In genomic region chr7:101795461-101795860, GRCh38 we compare ENCODE assay signal across 23 cellular contexts. TPM values are rescaled to one million over a fixed set of nuclear protein-coding genes. Genes with fewer than 3 reads are reported as not detected.
DNase-seq lines count a peak whose midpoint lies in the region; ATAC-seq and TF ChIP-seq lines count a peak whose summit lies in the region.
"Had no signal": no experiment of that assay in that cellular context is flagged by ENCODE, and none has a peak within 500 bp of the region (broad histone marks: within the 10 kb centered on the region; RNA-seq: fewer than 3 reads in every experiment).

No MANE protein-coding gene starts in this region.

- H3K36me3 ChIP-seq in neuronal stem cell (replicated peaks in 1 of 2; ENCODE audit: control insufficient read depth in 2 of 2, insufficient read depth in 2 of 2, low read length in 2 of 2): no peaks in the 10 kb centered on the region
- H3K36me3 ChIP-seq: BE2C; BLaER1 treated with 17β-estradiol and CSF1 and Interleukin-3, amounts not matched to agents 10 nM and 100 nM had no signal

- no peak overlapping the region for H3K4me3 Mint-ChIP-seq in chondrocyte (ENCODE audit: unreplicated experiment)
- H3K4me3 Mint-ChIP-seq: CD14-positive monocyte; CD4-positive, alpha-beta T cell; CD8-positive, alpha-beta memory T cell; GM23338; H9 had no signal

- no peaks in the 10 kb centered on the region for H3K79me1 ChIP-seq in neuronal stem cell (ENCODE audit: low read depth, low read length)

- H4K8ac ChIP-seq in neuronal stem cell (ENCODE audit: low read depth, low read length): peak overlapping the region; percentile 82

- no peak overlapping the region for H3K18ac ChIP-seq in neuronal stem cell (ENCODE audit: low read length)

- H3K14ac ChIP-seq in neuronal stem cell (ENCODE audit: low read length): no peak overlapping the region

- no peak overlapping the region for H3K9ac ChIP-seq in neuronal stem cell (ENCODE audit: low read depth, low read length, poor library complexity)
- H3K9ac ChIP-seq: BLaER1 treated with 17β-estradiol and CSF1 and Interleukin-3, amounts not matched to agents 10 nM and 100 nM had no signal

- H3K4me1 Mint-ChIP-seq in chondrocyte (ENCODE audit: low read depth): peaks cover 14% of the 10 kb centered on the region
- H3K4me1 Mint-ChIP-seq: CD8-positive, alpha-beta memory T cell; GM23338; H9 had no signal

- no peak overlapping the region for H2BK12ac ChIP-seq in neuronal stem cell (ENCODE audit: low read length)

- no peaks in the 10 kb centered on the region for H3K9me3 Mint-ChIP-seq in chondrocyte (ENCODE audit: low read depth)
- H3K9me3 Mint-ChIP-seq: CD14-positive monocyte; CD4-positive, alpha-beta T cell; GM23338; H9 had no signal

- no CpG with 5 or more reads among the region's 5 CpGs for WGBS in neuronal stem cell (ENCODE audit: extremely low coverage in 2 of 2, insufficient read length in 2 of 2, insufficient replicate concordance in 1 of 2), 2 donors

- H2AK5ac ChIP-seq in neuronal stem cell (ENCODE audit: low read depth, low read length): no peak overlapping the region

- no peak overlapping the region for H3K4me3 ChIP-seq in neuronal stem cell (ENCODE audit: low read length in 2 of 2)
- H3K4me3 ChIP-seq: BLaER1 treated with 17β-estradiol and CSF1 and Interleukin-3, amounts not matched to agents 10 nM and 100 nM; GM12878; GM23338 had no signal

- no peak overlapping the region for H3K23ac ChIP-seq in neuronal stem cell (ENCODE audit: low read depth, low read length, poor library complexity)

- H3K27ac Mint-ChIP-seq in chondrocyte (ENCODE audit: unreplicated experiment): no peak overlapping the region
- H3K27ac Mint-ChIP-seq: CD4-positive, alpha-beta T cell; CD8-positive, alpha-beta memory T cell; GM23338 had no signal

- peaks cover 18% of the 10 kb centered on the region for H3K27me3 Mint-ChIP-seq in chondrocyte (ENCODE audit: low read depth)
- H3K27me3 Mint-ChIP-seq: CD4-positive, alpha-beta T cell had no signal

- no peak overlapping the region for H2BK15ac ChIP-seq in neuronal stem cell (ENCODE audit: low read length)

- ATAC-seq in sciatic nerve (no peak), GM18907 (IDR thresholded peaks at IDR 0.05; ENCODE audit: unreplicated experiment) (no peak)
- ATAC-seq: GM12878, GM23338, HCT116 had no signal

- H3K27ac ChIP-seq in neuronal stem cell (replicated peaks; ENCODE audit: low read length): no peak overlapping the region
- H3K27ac ChIP-seq: 22Rv1; BLaER1 treated with 17β-estradiol and CSF1 and Interleukin-3, amounts not matched to agents 10 nM and 100 nM had no signal

- no peak overlapping the region for H2BK5ac ChIP-seq in neuronal stem cell (ENCODE audit: low read length)

- H3K4ac ChIP-seq in neuronal stem cell (ENCODE audit: low read length): no peak overlapping the region

- no peaks in the 10 kb centered on the region for H3K4me1 ChIP-seq in neuronal stem cell (ENCODE audit: control insufficient read depth in 2 of 2, insufficient read depth in 1 of 2, low read depth in 1 of 2, low read length in 2 of 2)
- H3K4me1 ChIP-seq: BE2C had no signal

- no peak overlapping the region for H2BK120ac ChIP-seq in neuronal stem cell (ENCODE audit: low read depth, low read length)

- H3K36me3 Mint-ChIP-seq in chondrocyte (ENCODE audit: low read depth): no peaks in the 10 kb centered on the region
- H3K36me3 Mint-ChIP-seq: CD8-positive, alpha-beta memory T cell had no signal

- peaks cover 0 to 7% (median 2%) of the 10 kb centered on the region in 3 experiments for H3K27me3 ChIP-seq in neuronal stem cell (ENCODE audit: control insufficient read depth in 3 of 3, insufficient read depth in 3 of 3, low read depth in 1 of 3, low read length in 3 of 3)
- H3K27me3 ChIP-seq: BLaER1 treated with 17β-estradiol and CSF1 and Interleukin-3, amounts not matched to agents 10 nM and 100 nM had no signal

- no peaks in the 10 kb centered on the region for H3K9me3 ChIP-seq in neuronal stem cell (replicated peaks in 1 of 2; ENCODE audit: control insufficient read depth in 2 of 2, insufficient read depth in 1 of 2, low read depth in 1 of 2, low read length in 2 of 2)
- H3K9me3 ChIP-seq: BE2C; BLaER1 treated with 17β-estradiol and CSF1 and Interleukin-3, amounts not matched to agents 10 nM and 100 nM had no signal

- TF ChIP-seq CTCF in chondrocyte (IDR thresholded peaks at IDR 0.05): no peak

- H4K91ac ChIP-seq in neuronal stem cell (ENCODE audit: low read depth, low read length, poor library complexity): no peak overlapping the region

- no peak overlapping the region for H2AFZ ChIP-seq in neuronal stem cell (ENCODE audit: low read length)
- H2AFZ ChIP-seq: GM23338 had no signal

- H3K4me2 ChIP-seq in neuronal stem cell (ENCODE audit: insufficient read depth, low read length, poor library complexity, severe bottlenecking): no peak overlapping the region
- H3K4me2 ChIP-seq: GM23338 had no signal

- intact Hi-C loops in sciatic nerve (cut with DNase I): no loop called here

- DNase-seq in activated effector memory CD4-positive, alpha-beta T cell treated with anti-CD3 and anti-CD28 coated beads, Interleukin-2, amount 50 U/mL, for 16 hours: peak; percentile 37
- DNase-seq in activated effector memory CD4-positive, alpha-beta T cell treated with Interleukin-2 at 50 U/mL for 16 hours: no peak
- DNase-seq in chondrocyte (ENCODE audit: low spot score) (peak; percentile 60), neuronal stem cell (ENCODE audit: low spot score) (no peak), sciatic nerve (ENCODE audit: low spot score) (peak; percentile 36), NCI-H69 (lab: John Stamatoyannopoulos, UW) (no peak)
- DNase-seq in stimulated activated CD4-positive, alpha-beta T cell treated with anti-CD3 and anti-CD28 coated beads, Interleukin-2, amount 100 ng/mL, for 24 hours: no peak
- DNase-seq: AML-193; BE2C; CD4-positive, alpha-beta T cell; CD8-positive, alpha-beta memory T cell; DMS 273 treated with DMSO at 0.1 percent for 48 hours; DMS79; EL; GDM1; H9 had no signal

RNA-seq across cellular contexts. Expression of gene CUX1, which starts 22.0 kb away (rescaled TPM):
- 112 to 154 TPM (median 118 TPM) in 3 replicates for total RNA-seq in chondrocyte
- 47.3 TPM for polyA plus RNA-seq in neuronal stem cell (2013, experiment 1 of 2)
- polyA plus RNA-seq in neuronal stem cell (2013, experiment 2 of 2): 46.1 TPM
- total RNA-seq in sciatic nerve: 156 TPM

Comparison
In these comparisons a context has a peak if more than half of its experiments do, and no peak if none do; other contexts are left out.
1. DNase-seq: peak in activated effector memory CD4-positive, alpha-beta T cell treated with anti-CD3 and anti-CD28 coated beads, Interleukin-2, amount 50 U/mL, for 16 hours (single experiment), chondrocyte (single experiment) and sciatic nerve (single experiment); none in activated effector memory CD4-positive, alpha-beta T cell treated with Interleukin-2 at 50 U/mL for 16 hours (single experiment), neuronal stem cell (single experiment), stimulated activated CD4-positive, alpha-beta T cell treated with anti-CD3 and anti-CD28 coated beads, Interleukin-2, amount 100 ng/mL, for 24 hours (0 of 2) and NCI-H69 (single experiment).